Comparison of ENCODE assay signal across 17 cellular contexts in the genomic region with DNA sequence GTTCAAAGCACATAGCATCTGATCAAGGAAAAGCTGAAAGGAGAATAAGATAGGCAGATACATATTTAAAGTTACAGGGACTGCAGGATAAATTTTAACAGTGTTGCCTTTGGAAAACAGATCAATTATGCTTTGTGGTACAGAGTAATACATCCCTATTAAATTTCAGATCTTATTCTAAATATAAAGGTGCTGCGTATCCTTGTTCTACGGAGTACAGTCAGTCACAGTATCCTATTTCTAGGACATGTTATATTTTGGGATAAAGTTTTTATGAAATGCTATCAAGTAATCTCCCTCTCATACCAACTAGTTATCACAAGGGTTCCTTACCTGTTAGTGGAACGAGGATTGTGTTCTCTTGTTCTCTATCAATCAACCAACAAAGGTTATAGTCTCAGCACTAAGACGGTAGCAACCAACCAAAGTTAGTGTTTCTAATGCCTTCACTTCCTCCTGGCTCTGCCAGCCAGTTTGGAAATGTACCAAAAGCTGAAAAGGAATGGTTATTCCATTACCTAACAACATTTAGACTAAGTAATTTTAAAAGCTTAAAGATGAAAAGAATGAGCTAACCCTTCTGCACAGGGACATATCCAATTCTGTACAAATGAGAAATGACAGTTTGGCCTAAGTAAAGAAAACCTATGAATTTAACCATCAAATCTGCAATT. TPM values are rescaled to one million over a fixed set of nuclear protein-coding genes. Genes with fewer than 3 reads are reported as not detected.
DNase-seq lines count a peak whose midpoint lies in the region; ATAC-seq, FAIRE-seq and TF ChIP-seq lines count a peak whose summit lies in the region.
"Had no signal": no experiment of that assay in that cellular context is flagged by ENCODE, and none has a peak within 500 bp of the region (broad histone marks: within the 10 kb centered on the region; RNA-seq: fewer than 3 reads in every experiment).

No MANE protein-coding gene starts in this region.

- no peak overlapping the region for H2AK5ac ChIP-seq in trophoblast cell (ENCODE audit: low read length)

- H3K27me3 ChIP-seq in body of pancreas: no peaks in the 10 kb centered on the region
- H3K27me3 ChIP-seq in pancreas: no peaks in the 10 kb centered on the region
- H3K27me3 ChIP-seq in trophoblast cell (ENCODE audit: insufficient read depth, low read length): no peaks in the 10 kb centered on the region
- H3K27me3 ChIP-seq: BLaER1 treated with 17β-estradiol and CSF1 and Interleukin-3, amounts not matched to agents 10 nM and 100 nM had no signal

- H2BK120ac ChIP-seq in trophoblast cell (ENCODE audit: insufficient read depth, low read length, poor library complexity): no peak overlapping the region

- no peaks in the 10 kb centered on the region for H3K36me3 Mint-ChIP-seq in natural killer cell treated with Interleukin-12 subunit alpha and Interleukin-12 subunit beta and Interleukin-15 and Interleukin-18, amount 100 ng/mL, for 72 hours

- no peak overlapping the region for H3K4me2 ChIP-seq in trophoblast cell (ENCODE audit: low read length)
- H3K4me2 ChIP-seq: BLaER1 treated with 17β-estradiol and CSF1 and Interleukin-3, amounts not matched to agents 10 nM and 100 nM had no signal

- no peak overlapping the region for H2BK12ac ChIP-seq in trophoblast cell (ENCODE audit: low read length)

- no peak overlapping the region for H3K4me3 ChIP-seq in body of pancreas
- no peak overlapping the region for H3K4me3 ChIP-seq in pancreas
- H3K4me3 ChIP-seq in trophoblast cell (ENCODE audit: low read depth, low read length): no peak overlapping the region
- H3K4me3 ChIP-seq: BLaER1 treated with 17β-estradiol and CSF1 and Interleukin-3, amounts not matched to agents 10 nM and 100 nM had no signal

- peaks cover 2% of the 10 kb centered on the region for H3K79me2 ChIP-seq in trophoblast cell (ENCODE audit: control insufficient read depth, insufficient read depth, low read length, poor library complexity)

- H3K4ac ChIP-seq in trophoblast cell (ENCODE audit: low read depth, low read length): no peak overlapping the region

- H3K4me1 ChIP-seq in body of pancreas (peaks cover 27% of the 10 kb centered on the region), pancreas (peaks cover 0 to 31% (median 11%) of the 10 kb centered on the region in 3 donors), trophoblast cell (ENCODE audit: control insufficient read depth in 1 of 2, insufficient read depth in 2 of 2, low read length in 2 of 2) (no peaks in the 10 kb centered on the region)
- H3K4me1 ChIP-seq: BLaER1 treated with 17β-estradiol and CSF1 and Interleukin-3, amounts not matched to agents 10 nM and 100 nM had no signal

- H3K27ac ChIP-seq in body of pancreas: peak overlapping the region in 2 of 4 donors; percentile 4 to 44
- peak overlapping the region in 1 of 4 donors; percentile 19 for H3K27ac ChIP-seq in pancreas
- no peak overlapping the region for H3K27ac ChIP-seq in trophoblast cell (ENCODE audit: low read depth, low read length)
- H3K27ac ChIP-seq: BLaER1 treated with 17β-estradiol and CSF1 and Interleukin-3, amounts not matched to agents 10 nM and 100 nM had no signal

- WGBS in body of pancreas, 2 donors: 59% methylated on average over 4 of the region's 4 CpGs
- 60 to 67% methylated on average over 4 of the region's 4 CpGs for WGBS in pancreas, 2 donors
- no CpG with 5 or more reads among the region's 4 CpGs for WGBS in trophoblast cell (ENCODE audit: extremely low coverage, insufficient coverage, insufficient read length)

- H2AFZ ChIP-seq in trophoblast cell (ENCODE audit: insufficient read depth, low read length, poor library complexity): no peak overlapping the region

- intact Hi-C loops in body of pancreas (cut with DNase I): no loop called here
- intact Hi-C loops in pancreas (cut with DNase I): no loop called here

- FAIRE-seq in islet of Langerhans (lab: Jason Lieb, UNC) (peak; percentile 47), pancreas (lab: Jason Lieb, UNC) (no peak), GM12891 (lab: Jason Lieb, UNC) (no peak)

- H4K8ac ChIP-seq in trophoblast cell (ENCODE audit: low read depth, low read length): no peak overlapping the region

- DNase-seq in body of pancreas: peak in 3 of 4 donors; percentile 28 to 48 (median 36)
- peak in 1 of 6 donors; percentile 9 for DNase-seq in pancreas
- no peak for DNase-seq in trophoblast cell
- no peak for DNase-seq in T-helper 9 cell
- DNase-seq in GM12891 (ENCODE audit: insufficient read length, low spot score): no peak
- no peak for DNase-seq in natural killer cell treated with Interleukin-12 subunit alpha and Interleukin-12 subunit beta and Interleukin-15 and Interleukin-18, amount 100 ng/mL, for 72 hours (ENCODE audit: low spot score)
- DNase-seq: CD8-positive, alpha-beta T cell; DMS53; HCEC 1CT; KG1; MV-4-11; NCI-H1694 treated with DMSO at 0.1 percent for 48 hours; NCI-H510A; NCI-H774; SHP77 had no signal

- no peak overlapping the region for H3K23ac ChIP-seq in trophoblast cell (ENCODE audit: low read length)

- H3K9me3 ChIP-seq in body of pancreas (no peaks in the 10 kb centered on the region), pancreas (no peaks in the 10 kb centered on the region), trophoblast cell (ENCODE audit: insufficient read depth, low read depth, low read length) (no peaks in the 10 kb centered on the region)
- H3K9me3 ChIP-seq: BLaER1 treated with 17β-estradiol and CSF1 and Interleukin-3, amounts not matched to agents 10 nM and 100 nM had no signal

- H3K27me3 Mint-ChIP-seq in natural killer cell treated with Interleukin-12 subunit alpha and Interleukin-12 subunit beta and Interleukin-15 and Interleukin-18, amount 100 ng/mL, for 72 hours: no peaks in the 10 kb centered on the region

- no peaks in the 10 kb centered on the region for H3K4me1 Mint-ChIP-seq in natural killer cell treated with Interleukin-12 subunit alpha and Interleukin-12 subunit beta and Interleukin-15 and Interleukin-18, amount 100 ng/mL, for 72 hours (ENCODE audit: low read depth in 2 of 2)

- no peak overlapping the region for H3K27ac Mint-ChIP-seq in natural killer cell treated with Interleukin-12 subunit alpha and Interleukin-12 subunit beta and Interleukin-15 and Interleukin-18, amount 100 ng/mL, for 72 hours
- H3K27ac Mint-ChIP-seq: CD8-positive, alpha-beta T cell had no signal

- no peak overlapping the region for H3K9ac ChIP-seq in trophoblast cell (ENCODE audit: low read length)
- H3K9ac ChIP-seq: BLaER1 treated with 17β-estradiol and CSF1 and Interleukin-3, amounts not matched to agents 10 nM and 100 nM had no signal

- no peak overlapping the region for H4K91ac ChIP-seq in trophoblast cell (ENCODE audit: low read depth, low read length)

- TF ChIP-seq POLR2A in body of pancreas (IDR thresholded peaks at IDR 0.05) (no peak), GM12891 (IDR thresholded peaks at IDR 0.05; ENCODE audit: low read depth, low read length) (no peak)

- no peak overlapping the region for H2BK5ac ChIP-seq in trophoblast cell (ENCODE audit: low read depth, low read length, poor library complexity)

- no peaks in the 10 kb centered on the region for H3K79me1 ChIP-seq in trophoblast cell (ENCODE audit: low read length)

- H3K18ac ChIP-seq in trophoblast cell (ENCODE audit: low read length): no peak overlapping the region

- peak; percentile 75 for ATAC-seq in body of pancreas
- ATAC-seq in pancreas: peak; percentile 77 to 87 (median 85)
- ATAC-seq in natural killer cell treated with Interleukin-12 subunit alpha and Interleukin-12 subunit beta and Interleukin-15 and Interleukin-18, amount 100 ng/mL, for 72 hours: no peak
- ATAC-seq: CD8-positive, alpha-beta T cell had no signal

- TF ChIP-seq CTCF in body of pancreas (IDR thresholded peaks at IDR 0.05) (no peak), pancreas (IDR thresholded peaks at IDR 0.05) (no peak)

- H3K9me3 Mint-ChIP-seq in natural killer cell treated with Interleukin-12 subunit alpha and Interleukin-12 subunit beta and Interleukin-15 and Interleukin-18, amount 100 ng/mL, for 72 hours: no peaks in the 10 kb centered on the region
- H3K9me3 Mint-ChIP-seq: CD8-positive, alpha-beta T cell had no signal

- no peak overlapping the region for H3K14ac ChIP-seq in trophoblast cell (ENCODE audit: low read length)

- no peaks in the 10 kb centered on the region for H3K36me3 ChIP-seq in body of pancreas (replicated peaks in 1 of 2; ENCODE audit: insufficient read depth in 1 of 2, low read depth in 2 of 2)
- H3K36me3 ChIP-seq in pancreas: no peaks in the 10 kb centered on the region
- peaks cover 1 to 2% of the 10 kb centered on the region in 2 experiments for H3K36me3 ChIP-seq in trophoblast cell (ENCODE audit: control insufficient read depth in 1 of 2, insufficient read depth in 2 of 2, low read length in 2 of 2)

- no peak overlapping the region for H4K12ac ChIP-seq in trophoblast cell (ENCODE audit: low read depth, low read length)

- H3K4me3 Mint-ChIP-seq in natural killer cell treated with Interleukin-12 subunit alpha and Interleukin-12 subunit beta and Interleukin-15 and Interleukin-18, amount 100 ng/mL, for 72 hours: no peak overlapping the region
- H3K4me3 Mint-ChIP-seq: CD8-positive, alpha-beta T cell had no signal

TF ChIP-seq in GM12891, 5 proteins besides CTCF, POLR2A, EP300 and RAD21:
- TF ChIP-seq POU2F2 (IDR thresholded peaks at IDR 0.05; ENCODE audit: low read depth, low read length) (no peak), SPI1 (IDR thresholded peaks at IDR 0.05; ENCODE audit: low read depth, low read length) (no peak), POLR2AphosphoS5 (IDR thresholded peaks at IDR 0.05; ENCODE audit: low read depth, low read length) (no peak), PAX5 (IDR thresholded peaks at IDR 0.05; ENCODE audit: insufficient read depth, low read length, severe bottlenecking) (no peak), TAF1 (IDR thresholded peaks at IDR 0.05; ENCODE audit: low read depth, low read length) (no peak)

RNA-seq across cellular contexts. Expression of gene TSC22D1, which starts 35.2 kb away (rescaled TPM):
- total RNA-seq in body of pancreas: 10 to 100 TPM; 30.7 to 50.1 TPM
- total RNA-seq in pancreas: 10 to 100 TPM; 16.8 to 43.2 (median 30.2) TPM
- 10 to 100 TPM; 19.8 to 49.9 TPM for polyA plus RNA-seq in pancreas
- polyA plus RNA-seq in trophoblast cell (2013): 66.3 and 69.3 TPM in 2 replicates
- polyA plus RNA-seq in GM12891 (2012; ENCODE audit: low read depth, missing spikeins): 1.7 TPM
- 10 to 100 TPM in 1 of 2 donors, 1 to 10 TPM in 1; 6.4 to 13.2 TPM for total RNA-seq in natural killer cell treated with Interleukin-12 subunit alpha and Interleukin-12 subunit beta and Interleukin-15 and Interleukin-18, amount 100 ng/mL, for 72 hours

Comparison
In these comparisons a context has a peak if more than half of its experiments do, and no peak if none do; other contexts are left out.
1. ATAC-seq: peak in body of pancreas (single experiment) and pancreas (4 of 4); none in natural killer cell treated with Interleukin-12 subunit alpha and Interleukin-12 subunit beta and Interleukin-15 and Interleukin-18, amount 100 ng/mL, for 72 hours (0 of 2).
2. DNase-seq: peak in body of pancreas (3 of 4); none in trophoblast cell (0 of 2), T-helper 9 cell (single experiment), GM12891 (single experiment) and natural killer cell treated with Interleukin-12 subunit alpha and Interleukin-12 subunit beta and Interleukin-15 and Interleukin-18, amount 100 ng/mL, for 72 hours (single experiment).